16 cellular contexts compared by ENCODE assay signal in genomic region chr5:168877132-168877895, GRCh38.
A peak's percentile ranks its signal among the peaks of the same experiment; 100 is the strongest.
DNase-seq lines count a peak whose midpoint lies in the region; ATAC-seq, FAIRE-seq and TF ChIP-seq lines count a peak whose summit lies in the region.
"Had no signal": no experiment of that assay in that cellular context is flagged by ENCODE, and none has a peak within 500 bp of the region (broad histone marks: within the 10 kb centered on the region; RNA-seq: fewer than 3 reads in every experiment).

No MANE protein-coding gene starts in this region.

- DNase-seq in D341Med (ENCODE audit: low spot score) (peak; percentile 45), SK-N-DZ (ENCODE audit: low spot score) (peak; percentile 67), right lobe of liver (peak; percentile 65 to 71 (median 65)), AG08396 (ENCODE audit: low spot score) (no peak), GM12891 (ENCODE audit: insufficient read length, low spot score) (no peak), nucleus accumbens (lab: John Stamatoyannopoulos, UW) (no peak)
- DNase-seq: activated gamma-delta T cell treated with Interleukin-2 at 50 U/mL for 16 hours, aorta, kidney, mucosa of descending colon, NCI-H446 treated with DMSO at 0.1 percent for 48 hours, posterior cingulate gyrus, SW 1271 had no signal

- H3K27ac ChIP-seq in right lobe of liver = peak overlapping the region in 1 of 3 donors; percentile 68

- TF ChIP-seq POLR2A in right lobe of liver (IDR thresholded peaks at IDR 0.05) (no peak), GM12891 (IDR thresholded peaks at IDR 0.05; ENCODE audit: low read depth, low read length) (no peak)

- H3K27me3 ChIP-seq in Loucy (ENCODE audit: insufficient read depth, low read length, poor library complexity, severe bottlenecking) (no peaks in the 10 kb centered on the region), right lobe of liver (no peaks in the 10 kb centered on the region)

- ATAC-seq in right lobe of liver = peak; percentile 79 to 90 (median 86)
- ATAC-seq: mucosa of descending colon, Panc1 had no signal

- intact Hi-C loops in right lobe of liver (cut with DNase I) = no loop called here

- H3K79me2 ChIP-seq in Loucy (ENCODE audit: insufficient read depth, low read length) = no peaks in the 10 kb centered on the region

- 23% methylated on average over 9 of the region's 11 CpGs for WGBS in right lobe of liver (ENCODE audit: insufficient coverage, low coverage, low lambda C conversion rate, missing lambda C conversion rate)

- H3K9ac ChIP-seq in Loucy (ENCODE audit: low read depth, low read length, poor library complexity, severe bottlenecking) = peak overlapping the region; percentile 86

- no peak for FAIRE-seq in GM12891 (lab: Jason Lieb, UNC)
- FAIRE-seq: colon, kidney had no signal

- no peak overlapping the region for H2AFZ ChIP-seq in Loucy (ENCODE audit: low read length)

- H3K4me3 ChIP-seq in Loucy (ENCODE audit: low read length, poor library complexity, severe bottlenecking) = peak overlapping the region; percentile 66
- no peak overlapping the region for H3K4me3 ChIP-seq in right lobe of liver
- H3K4me3 ChIP-seq: mucosa of descending colon had no signal

- no peaks in the 10 kb centered on the region for H4K20me1 ChIP-seq in Loucy (ENCODE audit: insufficient read depth, low read length, poor library complexity, severe bottlenecking)

- H3K4me1 ChIP-seq in Loucy (ENCODE audit: insufficient read depth, low read length, poor library complexity, severe bottlenecking) (peaks cover 70% of the 10 kb centered on the region), right lobe of liver (peaks cover 0 to 16% (median 8%) of the 10 kb centered on the region in 4 donors)

- H3K36me3 ChIP-seq in Loucy (ENCODE audit: insufficient read depth, low read length) (no peaks in the 10 kb centered on the region), right lobe of liver (no peaks in the 10 kb centered on the region)

- H3K4me2 ChIP-seq in Loucy (ENCODE audit: low read depth, low read length, poor library complexity, severe bottlenecking) = peak overlapping the region; percentile 86

- H3K9me3 ChIP-seq in Loucy (ENCODE audit: insufficient read depth, low read depth, low read length) (no peaks in the 10 kb centered on the region), right lobe of liver (no peaks in the 10 kb centered on the region)
- H3K9me3 ChIP-seq: mucosa of descending colon had no signal

- TF ChIP-seq CTCF in Loucy (conservative IDR thresholded peaks at IDR 0.05; ENCODE audit: low read length) (no peak), right lobe of liver (IDR thresholded peaks at IDR 0.05) (no peak)

- peaks cover 7% of the 10 kb centered on the region; the same call in 1 of the 2 replicates for H3F3A ChIP-seq in Loucy (ENCODE audit: low read depth)

- H3K9me2 ChIP-seq in Loucy (replicated peaks; ENCODE audit: low read depth, low read length) = no peaks in the 10 kb centered on the region

TF ChIP-seq in GM12891, 5 proteins besides CTCF, POLR2A, EP300 and RAD21:
- TF ChIP-seq SPI1 (IDR thresholded peaks at IDR 0.05; ENCODE audit: low read depth, low read length) (no peak), TAF1 (IDR thresholded peaks at IDR 0.05; ENCODE audit: low read depth, low read length) (no peak), POU2F2 (IDR thresholded peaks at IDR 0.05; ENCODE audit: low read depth, low read length) (no peak), PAX5 (IDR thresholded peaks at IDR 0.05; ENCODE audit: insufficient read depth, low read length, severe bottlenecking) (no peak), POLR2AphosphoS5 (IDR thresholded peaks at IDR 0.05; ENCODE audit: low read depth, low read length) (no peak)

Comparison
In these comparisons a context has a peak if more than half of its experiments do, and no peak if none do; other contexts are left out.
1. DNase-seq: peak in D341Med (single experiment), SK-N-DZ (single experiment) and right lobe of liver (3 of 3); none in AG08396 (single experiment), GM12891 (single experiment) and nucleus accumbens (0 of 56).